9 cellular contexts compared by ENCODE assay signal in genomic region chr3:125163739-125164601, GRCh38. TPM values are rescaled to one million over a fixed set of nuclear protein-coding genes. Genes with fewer than 3 reads are reported as not detected.
DNase-seq lines count a peak whose midpoint lies in the region; ATAC-seq and TF ChIP-seq lines count a peak whose summit lies in the region.
"Had no signal": no experiment of that assay in that cellular context is flagged by ENCODE, and none has a peak within 500 bp of the region (broad histone marks: within the 10 kb centered on the region; RNA-seq: fewer than 3 reads in every experiment).

No MANE protein-coding gene starts in this region.

- intact Hi-C loops in Right ventricle myocardium inferior (cut with DNase I): loop anchor here (2.0 kb wide), 2 partner anchors 169 to 235 kb away; no protein-coding TSS in a partner anchor
- intact Hi-C loops in upper lobe of right lung (cut with DNase I): loop anchor here (10.0 kb wide), 1 partner anchor 229 kb away; the partner anchor contains the start of gene MUC13
- intact Hi-C loops in activated T-helper 1 cell treated with anti-CD3 and anti-CD28 coated beads, Interleukin-12 subunit alpha, Interleukin-12 subunit beta, Interleukin-2, Interleukin-4 antibody, amounts not matched to agents 30 ng/mL and 10 ng/mL and 1 ng/mL, durations not matched to agents 14 hours and 24 hours and 36 hours (cut with micrococcal nuclease): loop anchor here (1.0 kb wide), 1 partner anchor 169 kb away; no protein-coding TSS in a partner anchor

- peaks cover 0 to 5% (median 0%) of the 10 kb centered on the region in 3 donors for H3K36me3 Mint-ChIP-seq in immature natural killer cell
- H3K36me3 Mint-ChIP-seq in T-helper 2 cell treated with Interferon-gamma antibody and Interleukin-4, amounts not matched to agents 5 μg/mL and 100 μg/mL, for 36 hours (ENCODE audit: low read depth): no peaks in the 10 kb centered on the region
- no peaks in the 10 kb centered on the region for H3K36me3 Mint-ChIP-seq in activated T-helper 1 cell treated with anti-CD3 and anti-CD28 coated beads, Interleukin-12 subunit alpha, Interleukin-12 subunit beta, Interleukin-2, Interleukin-4 antibody, amounts not matched to agents 30 ng/mL and 10 ng/mL and 1 ng/mL, durations not matched to agents 14 hours and 24 hours and 36 hours (ENCODE audit: low read depth)
- H3K36me3 Mint-ChIP-seq: IgD-negative memory B cell had no signal

- peak; percentile 46 for TF ChIP-seq CTCF in cardiac muscle cell (IDR thresholded peaks at IDR 0.05; ENCODE audit: low read depth, low read length)
- peak; percentile 17 for TF ChIP-seq CTCF in foreskin keratinocyte (conservative IDR thresholded peaks at IDR 0.05)
- TF ChIP-seq CTCF in upper lobe of right lung (IDR thresholded peaks at IDR 0.05): peak; percentile 19

- H3K27me3 ChIP-seq in cardiac muscle cell (no peaks in the 10 kb centered on the region), foreskin keratinocyte (no peaks in the 10 kb centered on the region), upper lobe of right lung (no peaks in the 10 kb centered on the region)

- no peak overlapping the region for H3K27ac ChIP-seq in cardiac muscle cell
- no peak overlapping the region for H3K27ac ChIP-seq in foreskin keratinocyte
- peak overlapping the region; percentile 72 for H3K27ac ChIP-seq in upper lobe of right lung

- peaks cover 0 to 3% (median 1%) of the 10 kb centered on the region in 3 donors for H3K27me3 Mint-ChIP-seq in immature natural killer cell (ENCODE audit: low read depth in 3 of 3)
- peaks cover 53% of the 10 kb centered on the region for H3K27me3 Mint-ChIP-seq in T-helper 2 cell treated with Interferon-gamma antibody and Interleukin-4, amounts not matched to agents 5 μg/mL and 100 μg/mL, for 36 hours (ENCODE audit: low read depth)
- peaks cover 26% of the 10 kb centered on the region for H3K27me3 Mint-ChIP-seq in activated T-helper 1 cell treated with anti-CD3 and anti-CD28 coated beads, Interleukin-12 subunit alpha, Interleukin-12 subunit beta, Interleukin-2, Interleukin-4 antibody, amounts not matched to agents 30 ng/mL and 10 ng/mL and 1 ng/mL, durations not matched to agents 14 hours and 24 hours and 36 hours (ENCODE audit: insufficient read depth)
- H3K27me3 Mint-ChIP-seq: IgD-negative memory B cell had no signal

- H3K4me1 ChIP-seq in cardiac muscle cell (ENCODE audit: low read depth) (no peaks in the 10 kb centered on the region), foreskin keratinocyte (peaks cover 1% of the 10 kb centered on the region), upper lobe of right lung (peaks cover 33% of the 10 kb centered on the region)

- H3K4me1 Mint-ChIP-seq in immature natural killer cell: peaks cover 0 to 10% of the 10 kb centered on the region in 2 donors
- peaks cover 2% of the 10 kb centered on the region for H3K4me1 Mint-ChIP-seq in T-helper 2 cell treated with Interferon-gamma antibody and Interleukin-4, amounts not matched to agents 5 μg/mL and 100 μg/mL, for 36 hours (ENCODE audit: low read depth)
- no peaks in the 10 kb centered on the region for H3K4me1 Mint-ChIP-seq in activated T-helper 1 cell treated with anti-CD3 and anti-CD28 coated beads, Interleukin-12 subunit alpha, Interleukin-12 subunit beta, Interleukin-2, Interleukin-4 antibody, amounts not matched to agents 30 ng/mL and 10 ng/mL and 1 ng/mL, durations not matched to agents 14 hours and 24 hours and 36 hours (ENCODE audit: low read depth)

- H3K9me3 ChIP-seq in cardiac muscle cell (ENCODE audit: low read depth) (no peaks in the 10 kb centered on the region), upper lobe of right lung (no peaks in the 10 kb centered on the region)

- no peak for ATAC-seq in Right ventricle myocardium inferior
- ATAC-seq in foreskin keratinocyte: no peak
- peak; percentile 85 for ATAC-seq in upper lobe of right lung

- H3K9me3 Mint-ChIP-seq in immature natural killer cell: no peaks in the 10 kb centered on the region
- no peaks in the 10 kb centered on the region for H3K9me3 Mint-ChIP-seq in T-helper 2 cell treated with Interferon-gamma antibody and Interleukin-4, amounts not matched to agents 5 μg/mL and 100 μg/mL, for 36 hours
- no peaks in the 10 kb centered on the region for H3K9me3 Mint-ChIP-seq in activated T-helper 1 cell treated with anti-CD3 and anti-CD28 coated beads, Interleukin-12 subunit alpha, Interleukin-12 subunit beta, Interleukin-2, Interleukin-4 antibody, amounts not matched to agents 30 ng/mL and 10 ng/mL and 1 ng/mL, durations not matched to agents 14 hours and 24 hours and 36 hours
- H3K9me3 Mint-ChIP-seq: IgD-negative memory B cell had no signal

- H3K36me3 ChIP-seq in cardiac muscle cell (no peaks in the 10 kb centered on the region), upper lobe of right lung (no peaks in the 10 kb centered on the region)

- H3K4me3 ChIP-seq in cardiac muscle cell: no peak overlapping the region
- H3K4me3 ChIP-seq in upper lobe of right lung: no peak overlapping the region

- no peak overlapping the region for H3K4me3 Mint-ChIP-seq in immature natural killer cell
- no peak overlapping the region for H3K4me3 Mint-ChIP-seq in T-helper 2 cell treated with Interferon-gamma antibody and Interleukin-4, amounts not matched to agents 5 μg/mL and 100 μg/mL, for 36 hours
- H3K4me3 Mint-ChIP-seq in activated T-helper 1 cell treated with anti-CD3 and anti-CD28 coated beads, Interleukin-12 subunit alpha, Interleukin-12 subunit beta, Interleukin-2, Interleukin-4 antibody, amounts not matched to agents 30 ng/mL and 10 ng/mL and 1 ng/mL, durations not matched to agents 14 hours and 24 hours and 36 hours: no peak overlapping the region

- no peak overlapping the region for H3K27ac Mint-ChIP-seq in immature natural killer cell
- no peak overlapping the region for H3K27ac Mint-ChIP-seq in T-helper 2 cell treated with Interferon-gamma antibody and Interleukin-4, amounts not matched to agents 5 μg/mL and 100 μg/mL, for 36 hours
- H3K27ac Mint-ChIP-seq in activated T-helper 1 cell treated with anti-CD3 and anti-CD28 coated beads, Interleukin-12 subunit alpha, Interleukin-12 subunit beta, Interleukin-2, Interleukin-4 antibody, amounts not matched to agents 30 ng/mL and 10 ng/mL and 1 ng/mL, durations not matched to agents 14 hours and 24 hours and 36 hours: no peak overlapping the region
- H3K27ac Mint-ChIP-seq: IgD-negative memory B cell had no signal

- DNase-seq in cardiac muscle cell (ENCODE audit: low read depth in 1 of 2, low spot score in 1 of 2): peak; percentile 57 to 66
- no peak for DNase-seq in Right ventricle myocardium inferior (ENCODE audit: missing footprints)
- peak; percentile 43 to 64 for DNase-seq in NOMO-1 (lab: John Stamatoyannopoulos, UW; ENCODE audit: unreplicated experiment in 2 of 2)
- DNase-seq in foreskin keratinocyte: no peak
- peak; percentile 75 for DNase-seq in upper lobe of right lung
- no peak for DNase-seq in immature natural killer cell
- no peak for DNase-seq in T-helper 2 cell treated with Interferon-gamma antibody and Interleukin-4, amounts not matched to agents 5 μg/mL and 100 μg/mL, for 36 hours (ENCODE audit: low spot score)
- DNase-seq in activated T-helper 1 cell treated with anti-CD3 and anti-CD28 coated beads, Interleukin-12 subunit alpha, Interleukin-12 subunit beta, Interleukin-2, Interleukin-4 antibody, amounts not matched to agents 30 ng/mL and 10 ng/mL and 1 ng/mL, durations not matched to agents 14 hours and 24 hours and 36 hours (ENCODE audit: low spot score): no peak

RNA-seq across cellular contexts. Expression of gene SLC12A8, which starts 48.6 kb away (rescaled TPM):
- total RNA-seq in cardiac muscle cell (1.7 and 3.4 TPM in 2 replicates), Right ventricle myocardium inferior (0.19 TPM), foreskin keratinocyte (10.5 and 11.2 TPM in 2 replicates), upper lobe of right lung (11.8 TPM)
- polyA plus RNA-seq in cardiac muscle cell (3.1 and 6.9 TPM in 2 replicates), foreskin keratinocyte (6.0 and 6.9 TPM in 2 replicates), immature natural killer cell (1 to 10 TPM in 1 of 3 donors, under 1 TPM in 1, not detected in 1; 0.43 to 2.8 TPM)
- 1.1 TPM in 2 replicates for total RNA-seq in activated T-helper 1 cell treated with anti-CD3 and anti-CD28 coated beads, Interleukin-12 subunit alpha, Interleukin-12 subunit beta, Interleukin-2, Interleukin-4 antibody, amounts not matched to agents 30 ng/mL and 10 ng/mL and 1 ng/mL, durations not matched to agents 14 hours and 24 hours and 36 hours
- polyA plus RNA-seq: IgD-negative memory B cell had no signal

Comparison
In these comparisons a context has a peak if more than half of its experiments do, and no peak if none do; other contexts are left out.
1. DNase-seq: peak in cardiac muscle cell (2 of 2), NOMO-1 (2 of 2) and upper lobe of right lung (single experiment); none in Right ventricle myocardium inferior (single experiment), foreskin keratinocyte (0 of 2), immature natural killer cell (0 of 3), T-helper 2 cell treated with Interferon-gamma antibody and Interleukin-4, amounts not matched to agents 5 μg/mL and 100 μg/mL, for 36 hours (single experiment) and activated T-helper 1 cell treated with anti-CD3 and anti-CD28 coated beads, Interleukin-12 subunit alpha, Interleukin-12 subunit beta, Interleukin-2, Interleukin-4 antibody, amounts not matched to agents 30 ng/mL and 10 ng/mL and 1 ng/mL, durations not matched to agents 14 hours and 24 hours and 36 hours (single experiment).
2. Peak in every context shown above with its lines, with median percentiles within 50 percentile points of each other: CTCF ChIP-seq.